In genomic region chr6:30614044-30614842, GRCh38 we compare ENCODE assay signal across 8 cellular contexts. TPM values are rescaled to one million over a fixed set of nuclear protein-coding genes. Genes with fewer than 3 reads are reported as not detected.
DNase-seq lines count a peak whose midpoint lies in the region; ATAC-seq and TF ChIP-seq lines count a peak whose summit lies in the region.

No MANE protein-coding gene starts in this region.

- intact Hi-C loops in thyroid gland (cut with DNase I), result no loop called here

- H3K36me3 ChIP-seq in thyroid gland, result peaks cover 13 to 17% of the 10 kb centered on the region in 2 donors

- no peaks in the 10 kb centered on the region for H3K27me3 ChIP-seq in thyroid gland

- peak overlapping the region; percentile 90 for H3K4me3 Mint-ChIP-seq in activated T-cell treated with anti-CD3 and anti-CD28 coated beads, Interleukin-2, amount 50 U/mL, for 4 hours

- peaks cover 58% of the 10 kb centered on the region for H3K4me1 Mint-ChIP-seq in activated T-cell treated with anti-CD3 and anti-CD28 coated beads, Interleukin-2, amount 50 U/mL, for 4 hours (ENCODE audit: low read depth)

- no peak for ATAC-seq in activated T-cell treated with anti-CD3 and anti-CD28 coated beads, Interleukin-2, amount 50 U/mL, for 4 hours
- no peak for ATAC-seq in activated naive CD4-positive, alpha-beta T cell treated with anti-CD3 and anti-CD28 coated beads, Interleukin-2, amount 50 U/mL, for 72 hours
- ATAC-seq in GM19452 (IDR thresholded peaks at IDR 0.05; ENCODE audit: unreplicated experiment) (no peak), GM21619 (IDR thresholded peaks at IDR 0.05; ENCODE audit: unreplicated experiment) (no peak)

- H3K4me3 ChIP-seq in thyroid gland (replicated peaks in 1 of 3), result peak overlapping the region in 2 of 3 donors; percentile 12 to 29

- no peaks in the 10 kb centered on the region for H3K9me3 ChIP-seq in thyroid gland

- DNase-seq in activated T-cell treated with anti-CD3 and anti-CD28 coated beads, Interleukin-2, amount 50 U/mL, for 4 hours, result no peak
- no peak for DNase-seq in activated T-cell treated with anti-CD3 and anti-CD28 coated beads, Interleukin-2, amount 50 U/mL, for 1 hour
- no peak for DNase-seq in activated naive CD4-positive, alpha-beta T cell treated with anti-CD3 and anti-CD28 coated beads, Interleukin-2, amount 50 U/mL, for 72 hours (ENCODE audit: low spot score in 2 of 2)
- DNase-seq in left kidney (ENCODE audit: low read depth, low spot score), result peak; percentile 24
- no peak for DNase-seq in thyroid gland
- no peak for DNase-seq in NCI-H2107 (lab: John Stamatoyannopoulos, UW)

- 32 to 35% methylated on average over 8 of the region's 8 CpGs for WGBS in thyroid gland, 2 donors

- no peak for TF ChIP-seq CTCF in thyroid gland (IDR thresholded peaks at IDR 0.05)

- peak overlapping the region; percentile 97 to 100 (median 98) for H3K27ac ChIP-seq in thyroid gland

- peaks cover 54 to 56% of the 10 kb centered on the region in 2 donors for H3K4me1 ChIP-seq in thyroid gland

- peak overlapping the region; percentile 98 to 100 for H3K27ac Mint-ChIP-seq in activated naive CD4-positive, alpha-beta T cell treated with anti-CD3 and anti-CD28 coated beads, Interleukin-2, amount 50 U/mL, for 72 hours

- H3K27me3 Mint-ChIP-seq in activated T-cell treated with anti-CD3 and anti-CD28 coated beads, Interleukin-2, amount 50 U/mL, for 4 hours (ENCODE audit: low read depth), result no peaks in the 10 kb centered on the region

- H3K36me3 Mint-ChIP-seq in activated T-cell treated with anti-CD3 and anti-CD28 coated beads, Interleukin-2, amount 50 U/mL, for 4 hours (ENCODE audit: insufficient read depth), result peaks cover 44% of the 10 kb centered on the region
- H3K36me3 Mint-ChIP-seq in activated naive CD4-positive, alpha-beta T cell treated with anti-CD3 and anti-CD28 coated beads, Interleukin-2, amount 50 U/mL, for 72 hours, result peaks cover 69 to 70% of the 10 kb centered on the region in 2 donors

- no peaks in the 10 kb centered on the region for H3K9me3 Mint-ChIP-seq in activated T-cell treated with anti-CD3 and anti-CD28 coated beads, Interleukin-2, amount 50 U/mL, for 4 hours
- no peaks in the 10 kb centered on the region for H3K9me3 Mint-ChIP-seq in activated naive CD4-positive, alpha-beta T cell treated with anti-CD3 and anti-CD28 coated beads, Interleukin-2, amount 50 U/mL, for 72 hours

- no peak for TF ChIP-seq POLR2A in thyroid gland (IDR thresholded peaks at IDR 0.05)

RNA-seq across cellular contexts. Expression of gene PPP1R10, which starts 2.8 kb away (rescaled TPM):
- total RNA-seq in activated T-cell treated with anti-CD3 and anti-CD28 coated beads, Interleukin-2, amount 50 U/mL, for 4 hours, result 100 to 1,000 TPM; 102 to 106 (median 106) TPM
- 10 to 100 TPM; 92.1 to 96.8 TPM for total RNA-seq in activated naive CD4-positive, alpha-beta T cell treated with anti-CD3 and anti-CD28 coated beads, Interleukin-2, amount 50 U/mL, for 72 hours
- total RNA-seq in thyroid gland, result 10 to 100 TPM; 49.1 to 72.2 (median 57.0) TPM

RNA-seq across cellular contexts. Expression of gene MRPS18B, which starts 3.4 kb away (rescaled TPM):
- total RNA-seq in activated T-cell treated with anti-CD3 and anti-CD28 coated beads, Interleukin-2, amount 50 U/mL, for 4 hours, result 100 to 1,000 TPM in 2 of 3 donors, 10 to 100 TPM in 1; 98.6 to 108 (median 103) TPM
- total RNA-seq in activated naive CD4-positive, alpha-beta T cell treated with anti-CD3 and anti-CD28 coated beads, Interleukin-2, amount 50 U/mL, for 72 hours, result 100 to 1,000 TPM in 1 of 2 donors, 10 to 100 TPM in 1; 99.8 to 100 TPM
- 10 to 100 TPM; 47.0 to 82.5 (median 64.6) TPM for total RNA-seq in thyroid gland

RNA-seq across cellular contexts. Expression of gene ATAT1, which starts 12.4 kb away (rescaled TPM):
- total RNA-seq in activated T-cell treated with anti-CD3 and anti-CD28 coated beads, Interleukin-2, amount 50 U/mL, for 4 hours, result 10 to 100 TPM in 1 of 3 donors, 1 to 10 TPM in 2; 5.9 to 10.3 (median 9.5) TPM
- total RNA-seq in activated naive CD4-positive, alpha-beta T cell treated with anti-CD3 and anti-CD28 coated beads, Interleukin-2, amount 50 U/mL, for 72 hours, result 10 to 100 TPM; 14.5 to 15.1 TPM
- total RNA-seq in thyroid gland, result 1 to 10 TPM; 3.8 to 7.6 (median 6.1) TPM

RNA-seq across cellular contexts. Expression of gene C6orf136, which starts 32.7 kb away (rescaled TPM):
- 10 to 100 TPM; 34.7 to 36.7 (median 36.6) TPM for total RNA-seq in activated T-cell treated with anti-CD3 and anti-CD28 coated beads, Interleukin-2, amount 50 U/mL, for 4 hours
- 10 to 100 TPM; 20.5 to 81.5 TPM for total RNA-seq in activated naive CD4-positive, alpha-beta T cell treated with anti-CD3 and anti-CD28 coated beads, Interleukin-2, amount 50 U/mL, for 72 hours
- 10 to 100 TPM; 13.4 to 31.7 (median 23.8) TPM for total RNA-seq in thyroid gland

RNA-seq across cellular contexts. Expression of gene ABCF1, which starts 43.0 kb away (rescaled TPM):
- 100 to 1,000 TPM; 167 to 181 (median 181) TPM for total RNA-seq in activated T-cell treated with anti-CD3 and anti-CD28 coated beads, Interleukin-2, amount 50 U/mL, for 4 hours
- 10 to 100 TPM; 84.7 to 91.3 TPM for total RNA-seq in activated naive CD4-positive, alpha-beta T cell treated with anti-CD3 and anti-CD28 coated beads, Interleukin-2, amount 50 U/mL, for 72 hours
- total RNA-seq in thyroid gland, result 10 to 100 TPM; 41.4 to 47.1 (median 43.5) TPM
